In genomic region chr1:6446665-6447015, GRCh38 we compare ENCODE assay signal across 14 cellular contexts. TPM values are rescaled to one million over a fixed set of nuclear protein-coding genes. Genes with fewer than 3 reads are reported as not detected.
A peak's percentile ranks its signal among the peaks of the same experiment; 100 is the strongest.
DNase-seq lines count a peak whose midpoint lies in the region; ATAC-seq lines count a peak whose summit lies in the region.
"Had no signal": no experiment of that assay in that cellular context is flagged by ENCODE, and none has a peak within 500 bp of the region (broad histone marks: within the 10 kb centered on the region; RNA-seq: fewer than 3 reads in every experiment).

No MANE protein-coding gene starts in this region.

- peak overlapping the region; percentile 26 for H3K4me3 Mint-ChIP-seq in activated CD4-positive, alpha-beta T cell treated with anti-CD3 and anti-CD28 coated beads, Interleukin-2, amount 10 ng/mL, durations not matched to agents 24 days and 14 days
- peak overlapping the region; percentile 23 to 44 for H3K4me3 Mint-ChIP-seq in stimulated activated naive B cell treated with anti-CD40 and anti-IgM and Interleukin-4, amounts not matched to agents 10 μg/mL and 1 μg/mL and 100 μg/mL, for 72 hours

- no peak overlapping the region for H3K27ac Mint-ChIP-seq in activated CD4-positive, alpha-beta T cell treated with anti-CD3 and anti-CD28 coated beads, Interleukin-2, amount 10 ng/mL, durations not matched to agents 24 days and 14 days
- no peak overlapping the region for H3K27ac Mint-ChIP-seq in stimulated activated naive B cell treated with anti-CD40 and anti-IgM and Interleukin-4, amounts not matched to agents 10 μg/mL and 1 μg/mL and 100 μg/mL, for 72 hours
- H3K27ac Mint-ChIP-seq: CD8-positive, alpha-beta memory T cell had no signal

- H3K4me3 ChIP-seq in iPS-15b (ENCODE audit: low read depth, low read length) = peak overlapping the region; percentile 53
- H3K4me3 ChIP-seq: testis had no signal

- no peaks in the 10 kb centered on the region for H3K9me3 ChIP-seq in iPS-15b (ENCODE audit: control insufficient read depth, insufficient read depth, low read length)
- H3K9me3 ChIP-seq: spleen, testis had no signal

- no peaks in the 10 kb centered on the region for H3K4me1 ChIP-seq in iPS-15b (ENCODE audit: control insufficient read depth, insufficient read depth, low read length)
- H3K4me1 ChIP-seq: testis had no signal

- peaks cover 3% of the 10 kb centered on the region for H3K27me3 ChIP-seq in iPS-15b (ENCODE audit: control insufficient read depth, insufficient read depth, low read length)
- H3K27me3 ChIP-seq: testis had no signal

- H3K27me3 Mint-ChIP-seq in activated CD4-positive, alpha-beta T cell treated with anti-CD3 and anti-CD28 coated beads, Interleukin-2, amount 10 ng/mL, durations not matched to agents 24 days and 14 days = peaks cover 43% of the 10 kb centered on the region
- H3K27me3 Mint-ChIP-seq in stimulated activated naive B cell treated with anti-CD40 and anti-IgM and Interleukin-4, amounts not matched to agents 10 μg/mL and 1 μg/mL and 100 μg/mL, for 72 hours = peaks cover 62 to 85% of the 10 kb centered on the region in 2 donors

- no peak for DNase-seq in activated CD4-positive, alpha-beta T cell treated with anti-CD3 and anti-CD28 coated beads, Interleukin-2, amount 10 ng/mL, durations not matched to agents 24 days and 14 days
- no peak for DNase-seq in activated CD4-positive, alpha-beta T cell treated with anti-CD3 and anti-CD28 coated beads, Interleukin-2, amount 50 U/mL, for 1 hour
- DNase-seq in stimulated activated naive B cell treated with anti-CD40 and anti-IgM and Interleukin-4, amounts not matched to agents 10 μg/mL and 1 μg/mL and 100 μg/mL, for 72 hours = no peak
- DNase-seq: CD8-positive, alpha-beta memory T cell; IMR-90; NCI-H1417 treated with DMSO at 0.1 percent for 48 hours; spleen; testis had no signal

- H3K9me3 Mint-ChIP-seq in activated CD4-positive, alpha-beta T cell treated with anti-CD3 and anti-CD28 coated beads, Interleukin-2, amount 10 ng/mL, durations not matched to agents 24 days and 14 days = no peaks in the 10 kb centered on the region
- no peaks in the 10 kb centered on the region for H3K9me3 Mint-ChIP-seq in stimulated activated naive B cell treated with anti-CD40 and anti-IgM and Interleukin-4, amounts not matched to agents 10 μg/mL and 1 μg/mL and 100 μg/mL, for 72 hours
- H3K9me3 Mint-ChIP-seq: CD8-positive, alpha-beta memory T cell had no signal

- intact Hi-C loops in activated CD4-positive, alpha-beta T cell treated with anti-CD3 and anti-CD28 coated beads, Interleukin-2, amount 10 ng/mL, durations not matched to agents 24 days and 14 days (cut with micrococcal nuclease) = no loop called here

- H3K4me1 Mint-ChIP-seq in activated CD4-positive, alpha-beta T cell treated with anti-CD3 and anti-CD28 coated beads, Interleukin-2, amount 10 ng/mL, durations not matched to agents 24 days and 14 days = peaks cover 13% of the 10 kb centered on the region
- peaks cover 16 to 19% of the 10 kb centered on the region in 2 donors for H3K4me1 Mint-ChIP-seq in stimulated activated naive B cell treated with anti-CD40 and anti-IgM and Interleukin-4, amounts not matched to agents 10 μg/mL and 1 μg/mL and 100 μg/mL, for 72 hours

- no peak overlapping the region for H3K9ac ChIP-seq in iPS-15b (ENCODE audit: low read depth, low read length)

- H3K36me3 ChIP-seq in iPS-15b (ENCODE audit: control insufficient read depth, insufficient read depth, low read length) = no peaks in the 10 kb centered on the region
- H3K36me3 ChIP-seq: spleen had no signal

- no peaks in the 10 kb centered on the region for H3K36me3 Mint-ChIP-seq in activated CD4-positive, alpha-beta T cell treated with anti-CD3 and anti-CD28 coated beads, Interleukin-2, amount 10 ng/mL, durations not matched to agents 24 days and 14 days (ENCODE audit: low read depth)
- H3K36me3 Mint-ChIP-seq in stimulated activated naive B cell treated with anti-CD40 and anti-IgM and Interleukin-4, amounts not matched to agents 10 μg/mL and 1 μg/mL and 100 μg/mL, for 72 hours = peaks cover 0 to 1% of the 10 kb centered on the region in 2 donors

- no peak for ATAC-seq in stimulated activated naive B cell treated with anti-CD40 and anti-IgM and Interleukin-4, amounts not matched to agents 10 μg/mL and 1 μg/mL and 100 μg/mL, for 72 hours (replicated peaks)
- ATAC-seq in GM19455 (IDR thresholded peaks at IDR 0.05; ENCODE audit: unreplicated experiment) = no peak
- no peak for ATAC-seq in HG02970 (IDR thresholded peaks at IDR 0.05; ENCODE audit: low FRiP score, unreplicated experiment)
- ATAC-seq: Panc1 had no signal

RNA-seq across cellular contexts. Expression of gene TNFRSF25, which starts 19.3 kb away (rescaled TPM):
- 139 and 146 TPM in 2 replicates for total RNA-seq in activated CD4-positive, alpha-beta T cell treated with anti-CD3 and anti-CD28 coated beads, Interleukin-2, amount 10 ng/mL, durations not matched to agents 24 days and 14 days

RNA-seq across cellular contexts. Expression of gene ESPN, which starts 22.1 kb away (rescaled TPM):
- 0.49 and 1.3 TPM in 2 replicates for total RNA-seq in activated CD4-positive, alpha-beta T cell treated with anti-CD3 and anti-CD28 coated beads, Interleukin-2, amount 10 ng/mL, durations not matched to agents 24 days and 14 days
- total RNA-seq: epithelial cell of proximal tubule, osteoblast had no signal

RNA-seq across cellular contexts. Expression of gene HES2, which starts 26.9 kb away (rescaled TPM):
- total RNA-seq in activated CD4-positive, alpha-beta T cell treated with anti-CD3 and anti-CD28 coated beads, Interleukin-2, amount 10 ng/mL, durations not matched to agents 24 days and 14 days = 0.19 and 0.26 TPM in 2 replicates
- total RNA-seq: IMR-90, osteoblast had no signal

RNA-seq across cellular contexts. Expression of gene PLEKHG5, which starts 44.8 kb away (rescaled TPM):
- total RNA-seq in activated CD4-positive, alpha-beta T cell treated with anti-CD3 and anti-CD28 coated beads, Interleukin-2, amount 10 ng/mL, durations not matched to agents 24 days and 14 days = 1.3 and 1.9 TPM in 2 replicates

RNA-seq across cellular contexts. Expression of gene ACOT7, which starts 53.1 kb away (rescaled TPM):
- total RNA-seq in activated CD4-positive, alpha-beta T cell treated with anti-CD3 and anti-CD28 coated beads, Interleukin-2, amount 10 ng/mL, durations not matched to agents 24 days and 14 days = 133 and 136 TPM in 2 replicates
